Comparison of ENCODE assay signal across 15 cellular contexts in genomic region chr1:80799457-80799856, GRCh38.
DNase-seq lines count a peak whose midpoint lies in the region; ATAC-seq and TF ChIP-seq lines count a peak whose summit lies in the region.
"Had no signal": no experiment of that assay in that cellular context is flagged by ENCODE, and none has a peak within 500 bp of the region (broad histone marks: within the 10 kb centered on the region; RNA-seq: fewer than 3 reads in every experiment).

No MANE protein-coding gene starts in this region.

- no peak overlapping the region for H3K27ac ChIP-seq in A673 (ENCODE audit: low read depth, low read length, poor library complexity, severe bottlenecking)
- no peak overlapping the region for H3K27ac ChIP-seq in WERI-Rb-1

- H3K4me3 Mint-ChIP-seq in CD14-positive monocyte, result no peak overlapping the region

- no peaks in the 10 kb centered on the region for H3K36me3 Mint-ChIP-seq in CD14-positive monocyte

- H3K9me3 ChIP-seq in A673 (ENCODE audit: low read depth, low read length, poor library complexity, severe bottlenecking) (no peaks in the 10 kb centered on the region), WERI-Rb-1 (ENCODE audit: severe bottlenecking) (no peaks in the 10 kb centered on the region)
- H3K9me3 ChIP-seq: HAP-1 had no signal

- POLR2A ChIA-PET in A673 (lab: Charles Lee; ENCODE audit: low non-redundant PET), result no interaction called here

- H3K36me3 ChIP-seq in A673 (ENCODE audit: insufficient read depth, low read length, poor library complexity, severe bottlenecking) (no peaks in the 10 kb centered on the region), WERI-Rb-1 (no peaks in the 10 kb centered on the region)
- H3K36me3 ChIP-seq: HAP-1 had no signal

- intact Hi-C loops in A673 (cut with micrococcal nuclease; ENCODE audit: unreplicated experiment), result no loop called here
- intact Hi-C loops in CD14-positive monocyte (cut with micrococcal nuclease), result no loop called here

- no peaks in the 10 kb centered on the region for H3K4me1 ChIP-seq in A673 (ENCODE audit: insufficient read depth, low read length, poor library complexity, severe bottlenecking)
- H3K4me1 ChIP-seq: HAP-1 had no signal

- H3K9me3 Mint-ChIP-seq in CD14-positive monocyte, result peaks cover 0 to 12% (median 3%) of the 10 kb centered on the region in 7 donors

- H3K27me3 ChIP-seq in A673 (replicated peaks; ENCODE audit: insufficient read depth, low read depth, low read length, poor library complexity) (no peaks in the 10 kb centered on the region), WERI-Rb-1 (ENCODE audit: insufficient read depth, low read depth, severe bottlenecking) (no peaks in the 10 kb centered on the region)

- H3K27ac Mint-ChIP-seq in CD14-positive monocyte, result no peak overlapping the region

- ATAC-seq in HG03565 (IDR thresholded peaks at IDR 0.05; ENCODE audit: unreplicated experiment) (no peak), HG03139 (IDR thresholded peaks at IDR 0.05; ENCODE audit: unreplicated experiment) (no peak)

- H3K4me3 ChIP-seq in A673 (ENCODE audit: low read depth, low read length, poor library complexity, severe bottlenecking), result no peak overlapping the region
- no peak overlapping the region for H3K4me3 ChIP-seq in WERI-Rb-1 (ENCODE audit: low read depth, low read length)
- H3K4me3 ChIP-seq: HAP-1 had no signal

- no peaks in the 10 kb centered on the region for H3K4me1 Mint-ChIP-seq in CD14-positive monocyte

- peak; percentile 40; the same call in 1 of the 2 replicates for TF ChIP-seq CTCF in A673 (conservative IDR thresholded peaks at IDR 0.05; ENCODE audit: low read depth, low read length)
- 0 out of 3 replicates have a peak, but pooled peaks have one; percentile 4 for TF ChIP-seq CTCF in GM12872 (IDR thresholded peaks at IDR 0.05; ENCODE audit: insufficient read depth, low read depth, low read length)
- TF ChIP-seq CTCF in WERI-Rb-1 (IDR thresholded peaks at IDR 0.05; ENCODE audit: low read depth, low read length), result peak; percentile 30
- no peak for TF ChIP-seq CTCF in CD14-positive monocyte (IDR thresholded peaks at IDR 0.05)

- CTCF ChIA-PET in A673 (lab: Charles Lee), result no interaction called here

- no TSS peak for BruUV-seq in A673 (replicated peaks; lab: Mats Ljungman, UMichigan)

- no peaks in the 10 kb centered on the region for H3K27me3 Mint-ChIP-seq in CD14-positive monocyte (ENCODE audit: low read depth in 3 of 3)

- DNase-seq in A673 (ENCODE audit: low spot score), result peak; percentile 19
- peak; percentile 36 for DNase-seq in WERI-Rb-1
- peak; percentile 35 for DNase-seq in iPS DF 19.7 (ENCODE audit: low read depth, low spot score)
- no peak for DNase-seq in CD14-positive monocyte (ENCODE audit: low spot score)
- DNase-seq in T-helper 2 cell, result no peak
- DNase-seq: EL, MV-4-11, NCI-H2107, NCI-H446, NCI-H774, SHP77 treated with DMSO at 0.1 percent for 48 hours had no signal

Comparison
In these comparisons a context has a peak if more than half of its experiments do, and no peak if none do; other contexts are left out.
1. DNase-seq: peak in A673 (single experiment), WERI-Rb-1 (single experiment) and iPS DF 19.7 (single experiment); none in CD14-positive monocyte (single experiment) and T-helper 2 cell (0 of 5).